ENCODE assay signal across 1 cellular context in the genomic region with DNA sequence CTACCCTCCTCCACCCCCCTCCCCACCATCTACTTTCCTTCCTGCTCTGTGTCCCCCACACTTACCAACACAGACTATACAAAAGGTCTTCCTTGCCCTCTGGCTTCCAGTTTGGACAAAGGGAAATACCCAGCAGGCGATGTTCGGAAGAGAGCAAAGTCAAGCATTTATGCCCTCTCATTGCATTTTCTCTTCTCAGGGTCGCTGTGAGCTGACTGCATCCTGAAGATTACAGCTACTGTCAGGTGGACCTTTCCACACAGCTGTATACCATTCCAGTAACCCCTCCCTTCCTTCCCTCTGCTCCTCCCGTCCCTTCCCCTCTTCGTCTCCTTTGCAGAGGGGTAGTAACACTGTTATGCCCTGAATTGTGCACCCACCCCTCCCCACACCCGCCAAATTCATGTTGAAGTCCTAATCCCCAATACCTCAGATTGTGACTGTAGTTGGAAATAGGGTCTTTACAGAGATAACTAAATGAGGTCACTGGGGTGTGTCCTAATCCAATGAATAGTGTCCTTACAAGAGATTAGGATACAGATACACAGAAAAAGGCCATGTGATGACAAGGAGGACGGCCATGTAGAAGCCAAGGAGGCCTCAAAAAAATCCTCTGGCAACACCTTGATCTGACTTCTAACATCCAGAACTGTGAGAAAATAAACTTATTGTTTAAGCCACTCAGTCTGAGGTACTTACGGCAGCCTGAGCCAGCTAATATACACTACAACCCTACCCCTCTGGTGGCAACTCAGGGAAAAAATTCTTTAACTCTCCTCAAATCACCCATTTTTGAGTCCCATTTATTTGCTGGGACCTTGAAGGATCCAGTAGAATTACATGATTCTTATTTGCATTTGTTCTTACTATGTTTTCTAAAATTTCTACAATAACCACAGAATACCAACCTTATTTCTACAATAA.
TF ChIP-seq lines count a peak whose summit lies in the region.

No MANE protein-coding gene starts in this region.

TF ChIP-seq in GM23338, 12 proteins besides CTCF, POLR2A, EP300 and RAD21:
- TF ChIP-seq STAT1 (IDR thresholded peaks at IDR 0.05; ENCODE audit: unreplicated experiment) (no peak), NANOG (IDR thresholded peaks at IDR 0.05; ENCODE audit: borderline replicate concordance) (no peak), CREB1 (CRISPR knock-in tag; IDR thresholded peaks at IDR 0.05; ENCODE audit: low read depth) (no peak), ZNF114 (CRISPR knock-in tag; IDR thresholded peaks at IDR 0.05) (no peak), POLR2AphosphoS5 (IDR thresholded peaks at IDR 0.05; ENCODE audit: low read depth) (no peak), EZH2phosphoT487 (IDR thresholded peaks at IDR 0.05; ENCODE audit: unreplicated experiment) (no peak), JUNB (IDR thresholded peaks at IDR 0.05; ENCODE audit: unreplicated experiment) (no peak), ZNF331 (CRISPR knock-in tag; IDR thresholded peaks at IDR 0.05; ENCODE audit: low read depth) (no peak)
- TF ChIP-seq, protein P1, sequence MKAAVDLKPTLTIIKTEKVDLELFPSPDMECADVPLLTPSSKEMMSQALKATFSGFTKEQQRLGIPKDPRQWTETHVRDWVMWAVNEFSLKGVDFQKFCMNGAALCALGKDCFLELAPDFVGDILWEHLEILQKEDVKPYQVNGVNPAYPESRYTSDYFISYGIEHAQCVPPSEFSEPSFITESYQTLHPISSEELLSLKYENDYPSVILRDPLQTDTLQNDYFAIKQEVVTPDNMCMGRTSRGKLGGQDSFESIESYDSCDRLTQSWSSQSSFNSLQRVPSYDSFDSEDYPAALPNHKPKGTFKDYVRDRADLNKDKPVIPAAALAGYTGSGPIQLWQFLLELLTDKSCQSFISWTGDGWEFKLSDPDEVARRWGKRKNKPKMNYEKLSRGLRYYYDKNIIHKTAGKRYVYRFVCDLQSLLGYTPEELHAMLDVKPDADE (IDR thresholded peaks at IDR 0.05) = no peak
- TF ChIP-seq, protein P2, sequence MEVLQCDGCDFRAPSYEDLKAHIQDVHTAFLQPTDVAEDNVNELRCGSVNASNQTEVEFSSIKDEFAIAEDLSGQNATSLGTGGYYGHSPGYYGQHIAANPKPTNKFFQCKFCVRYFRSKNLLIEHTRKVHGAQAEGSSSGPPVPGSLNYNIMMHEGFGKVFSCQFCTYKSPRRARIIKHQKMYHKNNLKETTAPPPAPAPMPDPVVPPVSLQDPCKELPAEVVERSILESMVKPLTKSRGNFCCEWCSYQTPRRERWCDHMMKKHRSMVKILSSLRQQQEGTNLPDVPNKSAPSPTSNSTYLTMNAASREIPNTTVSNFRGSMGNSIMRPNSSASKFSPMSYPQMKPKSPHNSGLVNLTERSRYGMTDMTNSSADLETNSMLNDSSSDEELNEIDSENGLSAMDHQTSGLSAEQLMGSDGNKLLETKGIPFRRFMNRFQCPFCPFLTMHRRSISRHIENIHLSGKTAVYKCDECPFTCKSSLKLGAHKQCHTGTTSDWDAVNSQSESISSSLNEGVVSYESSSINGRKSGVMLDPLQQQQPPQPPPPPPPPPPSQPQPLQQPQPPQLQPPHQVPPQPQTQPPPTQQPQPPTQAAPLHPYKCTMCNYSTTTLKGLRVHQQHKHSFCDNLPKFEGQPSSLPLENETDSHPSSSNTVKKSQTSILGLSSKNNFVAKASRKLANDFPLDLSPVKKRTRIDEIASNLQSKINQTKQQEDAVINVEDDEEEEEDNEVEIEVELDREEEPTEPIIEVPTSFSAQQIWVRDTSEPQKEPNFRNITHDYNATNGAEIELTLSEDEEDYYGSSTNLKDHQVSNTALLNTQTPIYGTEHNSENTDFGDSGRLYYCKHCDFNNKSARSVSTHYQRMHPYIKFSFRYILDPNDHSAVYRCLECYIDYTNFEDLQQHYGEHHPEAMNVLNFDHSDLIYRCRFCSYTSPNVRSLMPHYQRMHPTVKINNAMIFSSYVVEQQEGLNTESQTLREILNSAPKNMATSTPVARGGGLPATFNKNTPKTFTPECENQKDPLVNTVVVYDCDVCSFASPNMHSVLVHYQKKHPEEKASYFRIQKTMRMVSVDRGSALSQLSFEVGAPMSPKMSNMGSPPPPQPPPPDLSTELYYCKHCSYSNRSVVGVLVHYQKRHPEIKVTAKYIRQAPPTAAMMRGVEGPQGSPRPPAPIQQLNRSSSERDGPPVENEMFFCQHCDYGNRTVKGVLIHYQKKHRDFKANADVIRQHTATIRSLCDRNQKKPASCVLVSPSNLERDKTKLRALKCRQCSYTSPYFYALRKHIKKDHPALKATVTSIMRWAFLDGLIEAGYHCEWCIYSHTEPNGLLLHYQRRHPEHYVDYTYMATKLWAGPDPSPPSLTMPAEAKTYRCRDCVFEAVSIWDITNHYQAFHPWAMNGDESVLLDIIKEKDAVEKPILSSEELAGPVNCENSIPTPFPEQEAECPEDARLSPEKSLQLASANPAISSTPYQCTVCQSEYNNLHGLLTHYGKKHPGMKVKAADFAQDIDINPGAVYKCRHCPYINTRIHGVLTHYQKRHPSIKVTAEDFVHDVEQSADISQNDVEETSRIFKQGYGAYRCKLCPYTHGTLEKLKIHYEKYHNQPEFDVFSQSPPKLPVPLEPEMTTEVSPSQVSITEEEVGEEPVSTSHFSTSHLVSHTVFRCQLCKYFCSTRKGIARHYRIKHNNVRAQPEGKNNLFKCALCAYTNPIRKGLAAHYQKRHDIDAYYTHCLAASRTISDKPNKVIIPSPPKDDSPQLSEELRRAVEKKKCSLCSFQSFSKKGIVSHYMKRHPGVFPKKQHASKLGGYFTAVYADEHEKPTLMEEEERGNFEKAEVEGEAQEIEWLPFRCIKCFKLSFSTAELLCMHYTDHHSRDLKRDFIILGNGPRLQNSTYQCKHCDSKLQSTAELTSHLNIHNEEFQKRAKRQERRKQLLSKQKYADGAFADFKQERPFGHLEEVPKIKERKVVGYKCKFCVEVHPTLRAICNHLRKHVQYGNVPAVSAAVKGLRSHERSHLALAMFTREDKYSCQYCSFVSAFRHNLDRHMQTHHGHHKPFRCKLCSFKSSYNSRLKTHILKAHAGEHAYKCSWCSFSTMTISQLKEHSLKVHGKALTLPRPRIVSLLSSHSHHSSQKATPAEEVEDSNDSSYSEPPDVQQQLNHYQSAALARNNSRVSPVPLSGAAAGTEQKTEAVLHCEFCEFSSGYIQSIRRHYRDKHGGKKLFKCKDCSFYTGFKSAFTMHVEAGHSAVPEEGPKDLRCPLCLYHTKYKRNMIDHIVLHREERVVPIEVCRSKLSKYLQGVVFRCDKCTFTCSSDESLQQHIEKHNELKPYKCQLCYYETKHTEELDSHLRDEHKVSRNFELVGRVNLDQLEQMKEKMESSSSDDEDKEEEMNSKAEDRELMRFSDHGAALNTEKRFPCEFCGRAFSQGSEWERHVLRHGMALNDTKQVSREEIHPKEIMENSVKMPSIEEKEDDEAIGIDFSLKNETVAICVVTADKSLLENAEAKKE (CRISPR knock-in tag; IDR thresholded peaks at IDR 0.05) = no peak
- TF ChIP-seq, protein P3, sequence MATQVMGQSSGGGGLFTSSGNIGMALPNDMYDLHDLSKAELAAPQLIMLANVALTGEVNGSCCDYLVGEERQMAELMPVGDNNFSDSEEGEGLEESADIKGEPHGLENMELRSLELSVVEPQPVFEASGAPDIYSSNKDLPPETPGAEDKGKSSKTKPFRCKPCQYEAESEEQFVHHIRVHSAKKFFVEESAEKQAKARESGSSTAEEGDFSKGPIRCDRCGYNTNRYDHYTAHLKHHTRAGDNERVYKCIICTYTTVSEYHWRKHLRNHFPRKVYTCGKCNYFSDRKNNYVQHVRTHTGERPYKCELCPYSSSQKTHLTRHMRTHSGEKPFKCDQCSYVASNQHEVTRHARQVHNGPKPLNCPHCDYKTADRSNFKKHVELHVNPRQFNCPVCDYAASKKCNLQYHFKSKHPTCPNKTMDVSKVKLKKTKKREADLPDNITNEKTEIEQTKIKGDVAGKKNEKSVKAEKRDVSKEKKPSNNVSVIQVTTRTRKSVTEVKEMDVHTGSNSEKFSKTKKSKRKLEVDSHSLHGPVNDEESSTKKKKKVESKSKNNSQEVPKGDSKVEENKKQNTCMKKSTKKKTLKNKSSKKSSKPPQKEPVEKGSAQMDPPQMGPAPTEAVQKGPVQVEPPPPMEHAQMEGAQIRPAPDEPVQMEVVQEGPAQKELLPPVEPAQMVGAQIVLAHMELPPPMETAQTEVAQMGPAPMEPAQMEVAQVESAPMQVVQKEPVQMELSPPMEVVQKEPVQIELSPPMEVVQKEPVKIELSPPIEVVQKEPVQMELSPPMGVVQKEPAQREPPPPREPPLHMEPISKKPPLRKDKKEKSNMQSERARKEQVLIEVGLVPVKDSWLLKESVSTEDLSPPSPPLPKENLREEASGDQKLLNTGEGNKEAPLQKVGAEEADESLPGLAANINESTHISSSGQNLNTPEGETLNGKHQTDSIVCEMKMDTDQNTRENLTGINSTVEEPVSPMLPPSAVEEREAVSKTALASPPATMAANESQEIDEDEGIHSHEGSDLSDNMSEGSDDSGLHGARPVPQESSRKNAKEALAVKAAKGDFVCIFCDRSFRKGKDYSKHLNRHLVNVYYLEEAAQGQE (IDR thresholded peaks at IDR 0.05; ENCODE audit: unreplicated experiment) = no peak
